9 cellular contexts compared by ENCODE assay signal in genomic region chr14:94342334-94342934, GRCh38. TPM values are rescaled to one million over a fixed set of nuclear protein-coding genes. Genes with fewer than 3 reads are reported as not detected.
DNase-seq lines count a peak whose midpoint lies in the region; ATAC-seq and TF ChIP-seq lines count a peak whose summit lies in the region.
"Had no signal": no experiment of that assay in that cellular context is flagged by ENCODE, and none has a peak within 500 bp of the region (broad histone marks: within the 10 kb centered on the region; RNA-seq: fewer than 3 reads in every experiment).

No MANE protein-coding gene starts in this region.

- peak; percentile 69 for DNase-seq in DMS53 (lab: John Stamatoyannopoulos, UW)
- DNase-seq in NB4 (ENCODE audit: low read depth), result peak; percentile 22
- peak; percentile 38 for DNase-seq in left kidney (ENCODE audit: low read depth, low spot score)
- peak; percentile 91 for DNase-seq in ureter (ENCODE audit: low spot score)
- no peak for DNase-seq in NCI-H1436 treated with DMSO at 0.1 percent for 48 hours (lab: John Stamatoyannopoulos, UW)
- DNase-seq in NCI-H510A treated with DMSO at 0.1 percent for 48 hours (lab: John Stamatoyannopoulos, UW), result no peak

- peak overlapping the region in 1 of 5 experiments; percentile 8 for H3K4me3 Mint-ChIP-seq in brain

- no peak for TF ChIP-seq POLR2A in NB4 (IDR thresholded peaks at IDR 0.05; ENCODE audit: extremely low read depth, insufficient read length)

- H3K27ac Mint-ChIP-seq in brain, result peak overlapping the region in 4 of 5 experiments; percentile 37 to 70 (median 46)

- ATAC-seq in HG03108 (IDR thresholded peaks at IDR 0.05; ENCODE audit: unreplicated experiment), result no peak
- ATAC-seq: K562 had no signal

- no peak overlapping the region for H3K4me3 ChIP-seq in NB4 (ENCODE audit: low read depth, low read length)
- H3K4me3 ChIP-seq: K562 had no signal

- H3K27me3 Mint-ChIP-seq in brain, result peaks cover 17% of the 10 kb centered on the region

- H3K36me3 Mint-ChIP-seq in brain, result no peaks in the 10 kb centered on the region

- TF ChIP-seq CTCF in NB4 (IDR thresholded peaks at IDR 0.05; ENCODE audit: low read depth, low read length), result no peak
- no peak for TF ChIP-seq CTCF in brain (conservative IDR thresholded peaks at IDR 0.05)

- H3K4me1 Mint-ChIP-seq in brain, result peaks cover 22% of the 10 kb centered on the region

- H3K9me3 Mint-ChIP-seq in brain, result peaks cover 0 to 31% (median 0%) of the 10 kb centered on the region in 5 experiments

RNA-seq across cellular contexts. Expression of gene SERPINA6, which starts 19.3 kb away (rescaled TPM):
- polyA plus RNA-seq in brain (ENCODE audit: insufficient read depth, low read depth, low replicate concordance), result not detected
- not detected for total RNA-seq in ureter
- total RNA-seq: K562 had no signal
- polyA plus RNA-seq: K562 had no signal

RNA-seq across cellular contexts. Expression of gene SERPINA2, which starts 24.1 kb away (rescaled TPM):
- not detected for polyA plus RNA-seq in brain (ENCODE audit: insufficient read depth, low read depth, low replicate concordance)
- not detected for total RNA-seq in ureter
- total RNA-seq: K562 had no signal
- polyA plus RNA-seq: K562 had no signal

RNA-seq across cellular contexts. Expression of gene SERPINA1, which starts 46.0 kb away (rescaled TPM):
- 5.7 TPM for polyA plus RNA-seq in brain (ENCODE audit: insufficient read depth, low read depth, low replicate concordance)
- 13.8 TPM for total RNA-seq in ureter
- polyA plus RNA-seq: K562 had no signal

RNA-seq across cellular contexts. Expression of gene SERPINA10, which starts 49.4 kb away (rescaled TPM):
- polyA plus RNA-seq in brain (ENCODE audit: insufficient read depth, low read depth, low replicate concordance), result not detected
- total RNA-seq in ureter, result not detected
- total RNA-seq: K562 had no signal
- polyA plus RNA-seq: K562 had no signal

Comparison
In these comparisons a context has a peak if more than half of its experiments do, and no peak if none do; other contexts are left out.
1. DNase-seq: peak in DMS53 (single experiment), NB4 (single experiment), left kidney (single experiment) and ureter (single experiment); none in NCI-H1436 treated with DMSO at 0.1 percent for 48 hours (single experiment) and NCI-H510A treated with DMSO at 0.1 percent for 48 hours (single experiment).